In the genomic region with DNA sequence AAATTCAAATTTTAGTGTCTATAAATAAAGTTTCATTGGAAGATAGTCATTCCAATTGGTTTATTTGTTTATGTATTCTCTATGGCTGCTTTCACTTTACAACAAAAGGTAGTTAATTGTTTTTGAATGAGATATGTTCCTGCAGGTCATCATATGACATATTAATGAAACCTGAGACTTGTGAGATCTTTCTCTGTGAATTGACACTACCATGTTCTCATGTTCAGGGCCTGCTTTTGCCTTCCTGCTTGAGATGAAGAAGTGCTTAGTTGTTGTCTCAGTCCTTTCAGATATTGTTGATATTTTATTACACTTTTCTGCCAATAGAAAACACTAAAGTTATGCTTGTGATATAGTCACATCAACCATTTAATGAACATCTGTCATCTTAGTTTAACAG, we compare ENCODE assay signal across 16 cellular contexts.
DNase-seq lines count a peak whose midpoint lies in the region; ATAC-seq and TF ChIP-seq lines count a peak whose summit lies in the region.
"Had no signal": no experiment of that assay in that cellular context is flagged by ENCODE, and none has a peak within 500 bp of the region (broad histone marks: within the 10 kb centered on the region; RNA-seq: fewer than 3 reads in every experiment).

No MANE protein-coding gene starts in this region.

- in situ Hi-C loops in astrocyte of the spinal cord (cut with HindIII; ENCODE audit: low sequenced_read_pairs): no loop called here

- peaks cover 5 to 10% of the 10 kb centered on the region in 2 donors for H3K36me3 Mint-ChIP-seq in CD4-positive, alpha-beta memory T cell
- H3K36me3 Mint-ChIP-seq: activated naive CD8-positive, alpha-beta T cell had no signal

- no peaks in the 10 kb centered on the region for H3K9me3 ChIP-seq in CD4-positive, alpha-beta memory T cell (ENCODE audit: control insufficient read depth in 1 of 2, low read length in 2 of 2)
- H3K9me3 ChIP-seq: ovary had no signal

- H3K4me3 ChIP-seq in CD4-positive, alpha-beta memory T cell (ENCODE audit: low read length in 2 of 2): no peak overlapping the region
- H3K4me3 ChIP-seq in astrocyte of the spinal cord (ENCODE audit: low read depth, low read length): no peak overlapping the region
- H3K4me3 ChIP-seq: ovary had no signal

- no peak overlapping the region for H3K27ac ChIP-seq in CD4-positive, alpha-beta memory T cell (ENCODE audit: low read depth, low read length)
- H3K27ac ChIP-seq: ovary had no signal

- no peaks in the 10 kb centered on the region for H3K9me3 Mint-ChIP-seq in CD4-positive, alpha-beta memory T cell

- H3K27ac Mint-ChIP-seq in CD4-positive, alpha-beta memory T cell: peak overlapping the region in 5 of 7 donors; percentile 2 to 53 (median 17)
- H3K27ac Mint-ChIP-seq: activated CD8-positive, alpha-beta T cell treated with anti-CD3 and anti-CD28 coated beads, Interleukin-2, amount 10 ng/mL, durations not matched to agents 7 days and 5 days had no signal

- H3K4me1 Mint-ChIP-seq in CD4-positive, alpha-beta memory T cell: peaks cover 42 to 68% (median 52%) of the 10 kb centered on the region in 4 donors

- peaks cover 47% of the 10 kb centered on the region for H3K4me1 ChIP-seq in CD4-positive, alpha-beta memory T cell (ENCODE audit: insufficient read depth, low read length)

- peak overlapping the region in 3 of 8 donors; percentile 23 to 29 (median 28) for H3K4me3 Mint-ChIP-seq in CD4-positive, alpha-beta memory T cell
- H3K4me3 Mint-ChIP-seq: activated CD8-positive, alpha-beta T cell treated with anti-CD3 and anti-CD28 coated beads, Interleukin-2, amount 10 ng/mL, durations not matched to agents 7 days and 5 days; activated naive CD8-positive, alpha-beta T cell; activated T-cell treated with anti-CD3 and anti-CD28 coated beads, Interleukin-2, amount 50 U/mL, for 72 hours had no signal

- no peak for DNase-seq in CD4-positive, alpha-beta memory T cell
- DNase-seq in HEK293T (ENCODE audit: extremely low spot score) (no peak), astrocyte of the spinal cord (ENCODE audit: low read depth, low spot score) (peak; percentile 27), left kidney (ENCODE audit: low read depth, low spot score) (peak; percentile 36), DMS 273 (lab: John Stamatoyannopoulos, UW; ENCODE audit: unreplicated experiment) (no peak), kidney glomerular epithelial cell (lab: John Stamatoyannopoulos, UW) (no peak)
- DNase-seq: activated CD8-positive, alpha-beta T cell treated with anti-CD3 and anti-CD28 coated beads, Interleukin-2, amount 10 ng/mL, durations not matched to agents 7 days and 5 days; activated T-cell treated with anti-CD3 and anti-CD28 coated beads, Interleukin-2, amount 50 U/mL, for 72 hours; COR-L47; MV-4-11; ovary; RPMI8226; stimulated activated CD4-positive, alpha-beta T cell treated with anti-CD3 and anti-CD28 coated beads, Interleukin-2, amount 100 ng/mL, for 48 hours had no signal

- H3K27me3 ChIP-seq in CD4-positive, alpha-beta memory T cell (ENCODE audit: insufficient read depth, low read length): no peaks in the 10 kb centered on the region
- H3K27me3 ChIP-seq: ovary had no signal

- no peak for TF ChIP-seq CTCF in astrocyte of the spinal cord (IDR thresholded peaks at IDR 0.05; ENCODE audit: low read depth, low read length)

- intact Hi-C loops in CD4-positive, alpha-beta memory T cell (cut with micrococcal nuclease): loop anchor here (5.0 kb wide), 1 partner anchor 130 kb away; a partner anchor contains a TSS

- peaks cover 1% of the 10 kb centered on the region for H3K36me3 ChIP-seq in CD4-positive, alpha-beta memory T cell (ENCODE audit: insufficient read depth, low read length)
- H3K36me3 ChIP-seq: ovary had no signal

- POLR2A ChIA-PET in CD4-positive, alpha-beta memory T cell (lab: Charles Lee; ENCODE audit: partially characterized antibody): no interaction called here
- POLR2A ChIA-PET in HEK293T (lab: Yijun Ruan, JAX): no interaction called here

- no peak for ATAC-seq in HG03175 (IDR thresholded peaks at IDR 0.05; ENCODE audit: unreplicated experiment)
- no peak for ATAC-seq in GM21619 (IDR thresholded peaks at IDR 0.05; ENCODE audit: unreplicated experiment)
- ATAC-seq: activated CD8-positive, alpha-beta T cell treated with anti-CD3 and anti-CD28 coated beads, Interleukin-2, amount 10 ng/mL, durations not matched to agents 7 days and 5 days; activated T-cell treated with anti-CD3 and anti-CD28 coated beads, Interleukin-2, amount 50 U/mL, for 72 hours had no signal

- no peaks in the 10 kb centered on the region for H3K27me3 Mint-ChIP-seq in CD4-positive, alpha-beta memory T cell
- H3K27me3 Mint-ChIP-seq: activated naive CD8-positive, alpha-beta T cell had no signal

- CTCF ChIA-PET in CD4-positive, alpha-beta memory T cell (lab: Charles Lee; ENCODE audit: partially characterized antibody): no interaction called here
- CTCF ChIA-PET in HEK293T (lab: Yijun Ruan, JAX): no interaction called here

TF ChIP-seq in HEK293T, 16 proteins besides CTCF, POLR2A, EP300 and RAD21:
- TF ChIP-seq, protein P1, sequence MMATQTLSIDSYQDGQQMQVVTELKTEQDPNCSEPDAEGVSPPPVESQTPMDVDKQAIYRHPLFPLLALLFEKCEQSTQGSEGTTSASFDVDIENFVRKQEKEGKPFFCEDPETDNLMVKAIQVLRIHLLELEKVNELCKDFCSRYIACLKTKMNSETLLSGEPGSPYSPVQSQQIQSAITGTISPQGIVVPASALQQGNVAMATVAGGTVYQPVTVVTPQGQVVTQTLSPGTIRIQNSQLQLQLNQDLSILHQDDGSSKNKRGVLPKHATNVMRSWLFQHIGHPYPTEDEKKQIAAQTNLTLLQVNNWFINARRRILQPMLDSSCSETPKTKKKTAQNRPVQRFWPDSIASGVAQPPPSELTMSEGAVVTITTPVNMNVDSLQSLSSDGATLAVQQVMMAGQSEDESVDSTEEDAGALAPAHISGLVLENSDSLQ (IDR thresholded peaks at IDR 0.05): 0 out of 2 replicates have a peak, but pooled peaks have one; percentile 5
- no peak for TF ChIP-seq ELF4 (IDR thresholded peaks at IDR 0.05)
- TF ChIP-seq LEF1 (IDR thresholded peaks at IDR 0.05; ENCODE audit: borderline replicate concordance): no peak
- TF ChIP-seq TARDBP (IDR thresholded peaks at IDR 0.05): no peak
TF ChIP-seq in HEK293T: peak in this region for 1.

Comparison
In these comparisons a context has a peak if more than half of its experiments do, and no peak if none do; other contexts are left out.
1. DNase-seq: peak in astrocyte of the spinal cord (single experiment) and left kidney (single experiment); none in CD4-positive, alpha-beta memory T cell (0 of 5), HEK293T (single experiment), DMS 273 (single experiment) and kidney glomerular epithelial cell (single experiment).